In genomic region chr20:51187318-51187717, GRCh38 we compare ENCODE assay signal across 16 cellular contexts.
"Had no signal": no experiment of that assay in that cellular context is flagged by ENCODE, and none has a peak within 500 bp of the region (broad histone marks: within the 10 kb centered on the region; RNA-seq: fewer than 3 reads in every experiment).

No MANE protein-coding gene starts in this region.

- H3K36me3 ChIP-seq: cardiac muscle cell, lower lobe of right lung, pancreas had no signal

- H3K9me3 Mint-ChIP-seq: activated CD4-positive, alpha-beta memory T cell treated with anti-CD3 and anti-CD28 coated beads for 36 hours; activated naive CD4-positive, alpha-beta T cell treated with anti-CD3 and anti-CD28 coated beads, Interleukin-2, amount 10 ng/mL, durations not matched to agents 7 days and 5 days had no signal

- H3K27ac Mint-ChIP-seq: activated CD4-positive, alpha-beta memory T cell treated with anti-CD3 and anti-CD28 coated beads for 36 hours; activated naive CD4-positive, alpha-beta T cell treated with anti-CD3 and anti-CD28 coated beads, Interleukin-2, amount 10 ng/mL, durations not matched to agents 7 days and 5 days; T-helper 17 cell had no signal

- H3K4me1 Mint-ChIP-seq: activated naive CD4-positive, alpha-beta T cell treated with anti-CD3 and anti-CD28 coated beads, Interleukin-2, amount 10 ng/mL, durations not matched to agents 7 days and 5 days; naive thymus-derived CD8-positive, alpha-beta T cell; T-helper 17 cell had no signal

- H3K9me3 ChIP-seq: lower lobe of right lung, pancreas, psoas muscle had no signal

- H3K27ac ChIP-seq: cardiac muscle cell, lower lobe of right lung, pancreas, psoas muscle had no signal

- H3K4me1 ChIP-seq: lower lobe of right lung, pancreas, psoas muscle had no signal

- ATAC-seq: left lobe of liver; lower lobe of right lung; naive thymus-derived CD8-positive, alpha-beta T cell; pancreas; psoas muscle; right cardiac atrium; stimulated activated naive CD8-positive, alpha-beta T cell treated with anti-CD3 and anti-CD28 coated beads, Interleukin-15, Interleukin-2, amounts not matched to agents 100 U/mL and 50 U/mL, for 24 hours; T-helper 17 cell had no signal

- H3K4me3 ChIP-seq: cardiac muscle cell, lower lobe of right lung, pancreas, psoas muscle had no signal

- H3K27me3 ChIP-seq: cardiac muscle cell, pancreas had no signal

- H3K36me3 Mint-ChIP-seq: activated CD4-positive, alpha-beta memory T cell treated with anti-CD3 and anti-CD28 coated beads for 36 hours; activated naive CD4-positive, alpha-beta T cell treated with anti-CD3 and anti-CD28 coated beads, Interleukin-2, amount 10 ng/mL, durations not matched to agents 7 days and 5 days; naive thymus-derived CD8-positive, alpha-beta T cell had no signal

- DNase-seq: activated CD4-positive, alpha-beta memory T cell treated with anti-CD3 and anti-CD28 coated beads for 36 hours; activated CD4-positive, alpha-beta T cell treated with anti-CD3 and anti-CD28 coated beads for 48 hours; activated effector memory CD4-positive, alpha-beta T cell treated with anti-CD3 and anti-CD28 coated beads, Interleukin-2, amount 50 U/mL, for 16 hours; activated naive CD4-positive, alpha-beta T cell treated with anti-CD3 and anti-CD28 coated beads, Interleukin-2, amount 10 ng/mL, durations not matched to agents 7 days and 5 days; amygdala; foreskin fibroblast; lower lobe of right lung; naive thymus-derived CD8-positive, alpha-beta T cell; pancreas; psoas muscle; right cardiac atrium; stimulated activated CD4-positive, alpha-beta T cell treated with anti-CD3 and anti-CD28 coated beads, Interleukin-4, amount 100 ng/mL, for 4 hours; stimulated activated naive CD8-positive, alpha-beta T cell treated with anti-CD3 and anti-CD28 coated beads, Interleukin-15, Interleukin-2, amounts not matched to agents 100 U/mL and 50 U/mL, for 24 hours; T-helper 17 cell had no signal

- H3K4me3 Mint-ChIP-seq: activated CD4-positive, alpha-beta memory T cell treated with anti-CD3 and anti-CD28 coated beads for 36 hours; activated naive CD4-positive, alpha-beta T cell treated with anti-CD3 and anti-CD28 coated beads, Interleukin-2, amount 10 ng/mL, durations not matched to agents 7 days and 5 days; naive thymus-derived CD8-positive, alpha-beta T cell; T-helper 17 cell had no signal
